Comparison of ENCODE assay signal across 22 cellular contexts in the genomic region with DNA sequence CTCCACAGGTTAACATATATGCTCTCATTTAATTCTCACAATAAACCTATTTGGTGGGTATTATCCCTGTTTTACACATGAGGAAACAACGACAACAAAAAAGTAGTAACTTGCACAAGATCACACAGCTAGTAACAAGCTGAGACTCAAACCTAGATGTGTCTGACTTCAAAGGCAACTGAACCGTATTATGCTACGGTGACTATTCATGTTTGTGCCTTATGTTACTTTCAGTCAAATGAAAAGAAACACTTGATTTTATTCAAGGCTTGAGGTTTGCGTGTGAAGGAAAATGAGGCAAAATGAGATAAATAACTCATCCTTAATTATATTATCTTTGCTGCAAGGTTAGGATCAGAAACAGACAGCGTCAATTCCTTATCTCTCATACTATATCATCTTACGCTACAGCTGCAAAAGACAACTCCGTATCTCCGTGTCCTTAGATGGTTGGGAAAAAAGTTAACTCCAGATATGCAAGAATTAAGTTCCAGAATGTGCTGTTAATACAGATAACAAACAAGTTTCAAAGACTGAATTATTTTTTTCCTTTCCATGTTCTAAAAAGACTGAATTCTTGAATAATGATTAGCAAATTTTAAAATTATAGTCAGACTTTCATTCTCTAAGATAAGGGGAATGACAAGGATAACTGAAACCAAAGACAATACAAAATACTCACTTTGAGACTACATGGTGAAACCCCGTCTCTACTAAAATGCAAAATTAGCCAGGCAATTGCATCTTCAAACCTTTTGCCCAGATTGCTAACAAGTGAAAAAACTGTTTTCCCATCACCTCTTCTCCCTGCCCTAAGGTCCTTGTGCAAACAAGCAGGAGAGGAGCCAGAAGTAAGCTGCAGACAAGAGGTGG. TPM values are rescaled to one million over a fixed set of nuclear protein-coding genes. Genes with fewer than 3 reads are reported as not detected.
DNase-seq lines count a peak whose midpoint lies in the region; ATAC-seq, FAIRE-seq and TF ChIP-seq lines count a peak whose summit lies in the region.
"Had no signal": no experiment of that assay in that cellular context is flagged by ENCODE, and none has a peak within 500 bp of the region (broad histone marks: within the 10 kb centered on the region; RNA-seq: fewer than 3 reads in every experiment).

No MANE protein-coding gene starts in this region.

- DNase-seq in activated naive CD4-positive, alpha-beta T cell treated with anti-CD3 and anti-CD28 coated beads for 36 hours, result no peak
- no peak for DNase-seq in activated naive CD4-positive, alpha-beta T cell (lab: John Stamatoyannopoulos, UW)
- no peak for DNase-seq in HTR-8/SVneo (ENCODE audit: insufficient read length, low spot score)
- no peak for DNase-seq in naive thymus-derived CD8-positive, alpha-beta T cell
- no peak for DNase-seq in ascending aorta (ENCODE audit: low spot score in 2 of 2)
- DNase-seq: foreskin fibroblast; hypothalamus; islet precursor cell; NCI-H1092; NCI-H2029 treated with DMSO at 0.1 percent for 48 hours; NCI-H446 treated with DMSO at 0.1 percent for 48 hours; ovary; sigmoid colon; stimulated activated naive CD8-positive, alpha-beta T cell treated with anti-CD3 and anti-CD28 coated beads, Interleukin-15, Interleukin-2, amounts not matched to agents 100 U/mL and 50 U/mL, for 24 hours; trophoblast cell had no signal

- intact Hi-C loops in activated naive CD4-positive, alpha-beta T cell treated with anti-CD3 and anti-CD28 coated beads for 36 hours (cut with micrococcal nuclease), result loop anchor here (1.0 to 10.0 kb wide), 6 partner anchors 9 to 645 kb away; partner anchors contain the start of genes ARFGEF2 and PREX1
- intact Hi-C loops in ascending aorta (cut with DNase I), result no loop called here

- no peaks in the 10 kb centered on the region for H3K4me1 ChIP-seq in ascending aorta
- H3K4me1 ChIP-seq: breast epithelium had no signal

- H3K9me3 Mint-ChIP-seq in activated naive CD4-positive, alpha-beta T cell treated with anti-CD3 and anti-CD28 coated beads for 36 hours, result no peaks in the 10 kb centered on the region
- no peaks in the 10 kb centered on the region for H3K9me3 Mint-ChIP-seq in activated T-helper 17 cell treated with anti-CD3 and anti-CD28 coated beads, Interleukin-2, amount 50 U/mL, for 72 hours
- H3K9me3 Mint-ChIP-seq in naive thymus-derived CD8-positive, alpha-beta T cell, result no peaks in the 10 kb centered on the region

- FAIRE-seq in HTR-8/SVneo (lab: Jason Lieb, UNC), result peak; percentile 33
- FAIRE-seq: endothelial cell of umbilical vein had no signal

- no peak overlapping the region for H3K4me3 Mint-ChIP-seq in activated naive CD4-positive, alpha-beta T cell treated with anti-CD3 and anti-CD28 coated beads for 36 hours
- H3K4me3 Mint-ChIP-seq in activated T-helper 17 cell treated with anti-CD3 and anti-CD28 coated beads, Interleukin-2, amount 50 U/mL, for 72 hours, result peak overlapping the region; percentile 55
- no peak overlapping the region for H3K4me3 Mint-ChIP-seq in naive thymus-derived CD8-positive, alpha-beta T cell

- CTCF ChIA-PET in activated naive CD4-positive, alpha-beta T cell treated with anti-CD3 and anti-CD28 coated beads for 36 hours (lab: Charles Lee), result interaction anchor here (0.6 to 3.4 kb wide), 5 partner anchors 19 to 57 kb away, joined by 3 to 13 read pairs (median 3); no protein-coding TSS in a partner anchor

- H3K27ac ChIP-seq in ascending aorta, result no peak overlapping the region
- H3K27ac ChIP-seq: breast epithelium, ovary, sigmoid colon, VCaP had no signal

- H3K27me3 ChIP-seq in ascending aorta, result no peaks in the 10 kb centered on the region
- H3K27me3 ChIP-seq: breast epithelium, ovary, sigmoid colon had no signal

- H3K27ac Mint-ChIP-seq in activated naive CD4-positive, alpha-beta T cell treated with anti-CD3 and anti-CD28 coated beads for 36 hours, result peak overlapping the region; percentile 60
- peak overlapping the region; percentile 80 for H3K27ac Mint-ChIP-seq in activated T-helper 17 cell treated with anti-CD3 and anti-CD28 coated beads, Interleukin-2, amount 50 U/mL, for 72 hours
- peak overlapping the region in 8 of 10 donors; percentile 5 to 81 (median 34) for H3K27ac Mint-ChIP-seq in naive thymus-derived CD8-positive, alpha-beta T cell

- H3K36me3 ChIP-seq in ascending aorta, result peaks cover 4 to 16% of the 10 kb centered on the region in 2 donors
- H3K36me3 ChIP-seq: breast epithelium, ovary had no signal

- peaks cover 15% of the 10 kb centered on the region for H3K36me3 Mint-ChIP-seq in activated naive CD4-positive, alpha-beta T cell treated with anti-CD3 and anti-CD28 coated beads for 36 hours (ENCODE audit: low read depth)
- peaks cover 91% of the 10 kb centered on the region for H3K36me3 Mint-ChIP-seq in activated T-helper 17 cell treated with anti-CD3 and anti-CD28 coated beads, Interleukin-2, amount 50 U/mL, for 72 hours (ENCODE audit: low read depth)
- H3K36me3 Mint-ChIP-seq in naive thymus-derived CD8-positive, alpha-beta T cell, result peaks cover 0 to 64% (median 9%) of the 10 kb centered on the region in 3 donors

- no peaks in the 10 kb centered on the region for H3K9me3 ChIP-seq in ascending aorta
- H3K9me3 ChIP-seq: breast epithelium, ovary, sigmoid colon had no signal

- H3K4me3 ChIP-seq in ascending aorta, result no peak overlapping the region
- H3K4me3 ChIP-seq: breast epithelium, lung, ovary, sigmoid colon had no signal

- H3K4me1 Mint-ChIP-seq in activated naive CD4-positive, alpha-beta T cell treated with anti-CD3 and anti-CD28 coated beads for 36 hours (ENCODE audit: low read depth), result peaks cover 51% of the 10 kb centered on the region
- H3K4me1 Mint-ChIP-seq in activated T-helper 17 cell treated with anti-CD3 and anti-CD28 coated beads, Interleukin-2, amount 50 U/mL, for 72 hours, result peaks cover 19% of the 10 kb centered on the region
- H3K4me1 Mint-ChIP-seq in naive thymus-derived CD8-positive, alpha-beta T cell, result peaks cover 7 to 59% (median 32%) of the 10 kb centered on the region in 4 donors

- ATAC-seq in activated T-helper 17 cell treated with anti-CD3 and anti-CD28 coated beads, Interleukin-2, amount 50 U/mL, for 72 hours (replicated peaks), result peak; percentile 86
- ATAC-seq in naive thymus-derived CD8-positive, alpha-beta T cell, result no peak
- no peak for ATAC-seq in GM18519 (IDR thresholded peaks at IDR 0.05; ENCODE audit: low FRiP score, unreplicated experiment)
- no peak for ATAC-seq in HG03457 (IDR thresholded peaks at IDR 0.05; ENCODE audit: unreplicated experiment)
- ATAC-seq: stimulated activated naive CD8-positive, alpha-beta T cell treated with anti-CD3 and anti-CD28 coated beads, Interleukin-15, Interleukin-2, amounts not matched to agents 100 U/mL and 50 U/mL, for 24 hours had no signal

- H3K27me3 Mint-ChIP-seq in activated naive CD4-positive, alpha-beta T cell treated with anti-CD3 and anti-CD28 coated beads for 36 hours (ENCODE audit: low read depth), result no peaks in the 10 kb centered on the region
- H3K27me3 Mint-ChIP-seq in activated T-helper 17 cell treated with anti-CD3 and anti-CD28 coated beads, Interleukin-2, amount 50 U/mL, for 72 hours, result no peaks in the 10 kb centered on the region
- H3K27me3 Mint-ChIP-seq in naive thymus-derived CD8-positive, alpha-beta T cell, result no peaks in the 10 kb centered on the region

- POLR2A ChIA-PET in naive thymus-derived CD8-positive, alpha-beta T cell (lab: Charles Lee), result no interaction called here

- no peak for TF ChIP-seq CTCF in ascending aorta (IDR thresholded peaks at IDR 0.05)

RNA-seq across cellular contexts. Expression of gene STAU1, which starts 27.8 kb away (rescaled TPM):
- 10 to 100 TPM; 50.6 to 54.4 TPM for total RNA-seq in activated naive CD4-positive, alpha-beta T cell treated with anti-CD3 and anti-CD28 coated beads for 36 hours
- total RNA-seq in activated T-helper 17 cell treated with anti-CD3 and anti-CD28 coated beads, Interleukin-2, amount 50 U/mL, for 72 hours, result 10 to 100 TPM; 73.3 to 88.2 TPM
- 10 to 100 TPM; 43.8 to 45.3 TPM for total RNA-seq in naive thymus-derived CD8-positive, alpha-beta T cell
- polyA plus RNA-seq in naive thymus-derived CD8-positive, alpha-beta T cell, result 10 to 100 TPM; 28.5 to 34.7 (median 30.2) TPM
- total RNA-seq in ascending aorta, result 59.3 TPM

RNA-seq across cellular contexts. Expression of gene DDX27, which starts 58.9 kb away (rescaled TPM):
- 10 to 100 TPM; 40.6 to 41.2 TPM for total RNA-seq in activated naive CD4-positive, alpha-beta T cell treated with anti-CD3 and anti-CD28 coated beads for 36 hours
- 10 to 100 TPM; 35.6 to 56.3 TPM for total RNA-seq in activated T-helper 17 cell treated with anti-CD3 and anti-CD28 coated beads, Interleukin-2, amount 50 U/mL, for 72 hours
- 10 to 100 TPM; 65.1 to 65.2 TPM for total RNA-seq in naive thymus-derived CD8-positive, alpha-beta T cell
- 10 to 100 TPM; 28.4 to 57.7 (median 37.9) TPM for polyA plus RNA-seq in naive thymus-derived CD8-positive, alpha-beta T cell
- 17.3 TPM for total RNA-seq in ascending aorta
